ENCODE assay signal across 1 cellular context in genomic region chr1:89873757-89874156, GRCh38.
TF ChIP-seq lines count a peak whose summit lies in the region.

No MANE protein-coding gene starts in this region.

TF ChIP-seq in K562, 482 proteins besides CTCF, POLR2A, EP300 and RAD21 (continued from another document and continues in another):
- TF ChIP-seq ZBTB11 (CRISPR knock-in tag; IDR thresholded peaks at IDR 0.05) = no peak
- TF ChIP-seq SNRNP70 (optimal IDR thresholded peaks at IDR 0.05; ENCODE audit: low read depth, low read length) = no peak
- TF ChIP-seq ID3 (CRISPR knock-in tag; IDR thresholded peaks at IDR 0.05) = no peak
- no peak for TF ChIP-seq ID3 (tag; IDR thresholded peaks at IDR 0.05)
- peak; percentile 82 for TF ChIP-seq FOXJ2 (tag; IDR thresholded peaks at IDR 0.05)
- TF ChIP-seq GTF2F1 (IDR thresholded peaks at IDR 0.05; ENCODE audit: low read depth, low read length) = no peak
- no peak for TF ChIP-seq ZNF407 (IDR thresholded peaks at IDR 0.05; ENCODE audit: low read depth)
- no peak for TF ChIP-seq SMAD3 (CRISPR knock-in tag; conservative IDR thresholded peaks at IDR 0.05)
- TF ChIP-seq KHSRP (IDR thresholded peaks at IDR 0.05) = no peak
- TF ChIP-seq ZNF184 (CRISPR knock-in tag; IDR thresholded peaks at IDR 0.05) = no peak
- no peak for TF ChIP-seq SOX6 (IDR thresholded peaks at IDR 0.05)
- TF ChIP-seq ZNF707 (CRISPR knock-in tag; conservative IDR thresholded peaks at IDR 0.05) = no peak
- TF ChIP-seq TRIM28 (IDR thresholded peaks at IDR 0.05) = no peak
- TF ChIP-seq RBBP5 (IDR thresholded peaks at IDR 0.05; ENCODE audit: borderline replicate concordance, insufficient read depth, low read length, poor library complexity, severe bottlenecking) = no peak
- no peak for TF ChIP-seq CHCHD3 (CRISPR knock-in tag; IDR thresholded peaks at IDR 0.05)
- no peak for TF ChIP-seq BCLAF1 (IDR thresholded peaks at IDR 0.05; ENCODE audit: borderline replicate concordance in 1 of 2, control insufficient read depth in 1 of 2, low read depth in 2 of 2, low read length in 1 of 2)
- no peak for TF ChIP-seq PHF21A (IDR thresholded peaks at IDR 0.05; ENCODE audit: borderline replicate concordance, low read depth)
- TF ChIP-seq MEIS2 (IDR thresholded peaks at IDR 0.05; ENCODE audit: partially characterized antibody) = peak; percentile 39
- TF ChIP-seq CTBP1 (IDR thresholded peaks at IDR 0.05; ENCODE audit: borderline replicate concordance) = no peak
- no peak for TF ChIP-seq LEF1 (IDR thresholded peaks at IDR 0.05)
- no peak for TF ChIP-seq ZNF212 (CRISPR knock-in tag; IDR thresholded peaks at IDR 0.05)
- no peak for TF ChIP-seq MGA (IDR thresholded peaks at IDR 0.05)
- 0 out of 2 replicates have a peak, but pooled peaks have one; percentile 26 for TF ChIP-seq ZNF395 (CRISPR knock-in tag; IDR thresholded peaks at IDR 0.05)
- no peak for TF ChIP-seq MAX (CRISPR knock-in tag; IDR thresholded peaks at IDR 0.05)
